2 cellular contexts compared by ENCODE assay signal in genomic region chr2:238520359-238520886, GRCh38.
A peak's percentile ranks its signal among the peaks of the same experiment; 100 is the strongest.
TF ChIP-seq lines count a peak whose summit lies in the region.

No MANE protein-coding gene starts in this region.

TF ChIP-seq in HepG2, 621 proteins besides CTCF, POLR2A, EP300 and RAD21 (continues in another document):
- TF ChIP-seq PLRG1 (conservative IDR thresholded peaks at IDR 0.05) (0 out of 2 replicates have a peak, but pooled peaks have one; percentile 25), CREB1 (IDR thresholded peaks at IDR 0.05) (peak; percentile 94), CREB1 (CRISPR knock-in tag; IDR thresholded peaks at IDR 0.05) (no peak), JUNB (CRISPR knock-in tag; IDR thresholded peaks at IDR 0.05; ENCODE audit: borderline replicate concordance) (peak; percentile 28; the same call in 1 of the 2 replicates), ZNF10 (CRISPR knock-in tag; IDR thresholded peaks at IDR 0.05; ENCODE audit: borderline replicate concordance, low read depth) (no peak), FOXK2 (IDR thresholded peaks at IDR 0.05) (peak; percentile 36; the same call in 1 of the 2 replicates), LRRFIP1 (CRISPR knock-in tag; conservative IDR thresholded peaks at IDR 0.05) (no peak), ZNF18 (CRISPR knock-in tag; IDR thresholded peaks at IDR 0.05; ENCODE audit: insufficient replicate concordance) (no peak), ZNF432 (CRISPR knock-in tag; IDR thresholded peaks at IDR 0.05; ENCODE audit: borderline replicate concordance) (no peak), LCORL (IDR thresholded peaks at IDR 0.05) (peak; percentile 30; the same call in 1 of the 2 replicates), LCORL (CRISPR knock-in tag; IDR thresholded peaks at IDR 0.05) (no peak), NBN (conservative IDR thresholded peaks at IDR 0.05) (0 out of 2 replicates have a peak, but pooled peaks have one; percentile 24), PHB2 (IDR thresholded peaks at IDR 0.05; ENCODE audit: partially characterized antibody) (peak; percentile 31)

TF ChIP-seq in H1, 55 proteins besides CTCF, POLR2A, EP300 and RAD21:
- no peak for TF ChIP-seq CEBPB (IDR thresholded peaks at IDR 0.05; ENCODE audit: low read depth, low read length)
- no peak for TF ChIP-seq POU5F1 (IDR thresholded peaks at IDR 0.05; ENCODE audit: low read depth, low read length)
- TF ChIP-seq SAP30 (IDR thresholded peaks at IDR 0.05; ENCODE audit: insufficient read depth, insufficient replicate concordance, low read length), result no peak
- no peak for TF ChIP-seq CHD7 (IDR thresholded peaks at IDR 0.05; ENCODE audit: insufficient replicate concordance, low read length)
- TF ChIP-seq SRF (IDR thresholded peaks at IDR 0.05; ENCODE audit: low read depth, low read length), result no peak
- TF ChIP-seq, protein P1, sequence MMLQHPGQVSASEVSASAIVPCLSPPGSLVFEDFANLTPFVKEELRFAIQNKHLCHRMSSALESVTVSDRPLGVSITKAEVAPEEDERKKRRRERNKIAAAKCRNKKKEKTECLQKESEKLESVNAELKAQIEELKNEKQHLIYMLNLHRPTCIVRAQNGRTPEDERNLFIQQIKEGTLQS (IDR thresholded peaks at IDR 0.05; ENCODE audit: insufficient read depth, low read depth, low read length), result no peak
- no peak for TF ChIP-seq RNF2 (IDR thresholded peaks at IDR 0.05; ENCODE audit: borderline replicate concordance, low read depth, low read length, missing control alignments, poor library complexity, severe bottlenecking)
- no peak for TF ChIP-seq HDAC6 (IDR thresholded peaks at IDR 0.05; ENCODE audit: low read depth, low read length)
- no peak for TF ChIP-seq SIX5 (IDR thresholded peaks at IDR 0.05; ENCODE audit: low read depth, low read length)
- TF ChIP-seq BCL11A (IDR thresholded peaks at IDR 0.05; ENCODE audit: low read depth in 2 of 2, low read length in 2 of 2), result no peak
- TF ChIP-seq GABPA (IDR thresholded peaks at IDR 0.05; ENCODE audit: borderline replicate concordance, insufficient read depth, low read length), result no peak
- no peak for TF ChIP-seq SP1 (IDR thresholded peaks at IDR 0.05; ENCODE audit: low read depth, low read length)
- no peak for TF ChIP-seq EZH2 (IDR thresholded peaks at IDR 0.05; ENCODE audit: low read depth, low read length, severe bottlenecking)
- no peak for TF ChIP-seq PHF8 (conservative IDR thresholded peaks at IDR 0.05; ENCODE audit: low read depth, low read length)
- TF ChIP-seq BRCA1 (IDR thresholded peaks at IDR 0.05; ENCODE audit: low read depth, low read length), result no peak
